In genomic region chr4:70874268-70875156, GRCh38 we compare ENCODE assay signal across 14 cellular contexts. TPM values are rescaled to one million over a fixed set of nuclear protein-coding genes. Genes with fewer than 3 reads are reported as not detected.
A peak's percentile ranks its signal among the peaks of the same experiment; 100 is the strongest.
DNase-seq lines count a peak whose midpoint lies in the region; ATAC-seq, FAIRE-seq and TF ChIP-seq lines count a peak whose summit lies in the region.
"Had no signal": no experiment of that assay in that cellular context is flagged by ENCODE, and none has a peak within 500 bp of the region (broad histone marks: within the 10 kb centered on the region; RNA-seq: fewer than 3 reads in every experiment).

No MANE protein-coding gene starts in this region.

- H3K9me3 ChIP-seq in OCI-LY1 (ENCODE audit: low read length) (no peaks in the 10 kb centered on the region), ascending aorta (no peaks in the 10 kb centered on the region)

- no peak overlapping the region for H3K4me3 Mint-ChIP-seq in activated CD8-positive, alpha-beta memory T cell treated with anti-CD3 and anti-CD28 coated beads, Interleukin-2, amount 10 ng/mL, durations not matched to agents 7 days and 5 days
- H3K4me3 Mint-ChIP-seq: CD4-positive, CD25-positive, alpha-beta regulatory T cell; central memory CD8-positive, alpha-beta T cell; naive thymus-derived CD8-positive, alpha-beta T cell had no signal

- H3K79me2 ChIP-seq in OCI-LY1 (ENCODE audit: insufficient read depth, low read length), result no peaks in the 10 kb centered on the region

- intact Hi-C loops in ascending aorta (cut with DNase I), result no loop called here

- DNase-seq in GM18507 (ENCODE audit: extremely low spot score, insufficient read length, low read depth) (no peak), cerebellum (ENCODE audit: low spot score) (no peak), ascending aorta (ENCODE audit: low spot score in 2 of 2) (no peak)
- DNase-seq in stimulated activated CD4-positive, alpha-beta T cell treated with anti-CD3 and anti-CD28 coated beads, Interleukin-4, amount 100 ng/mL, for 1 hour, result no peak
- no peak for DNase-seq in activated CD8-positive, alpha-beta memory T cell treated with anti-CD3 and anti-CD28 coated beads, Interleukin-2, amount 10 ng/mL, durations not matched to agents 7 days and 5 days
- DNase-seq: CD4-positive, CD25-positive, alpha-beta regulatory T cell; naive thymus-derived CD8-positive, alpha-beta T cell; NCI-H187 had no signal

- H3K27ac ChIP-seq in OCI-LY1 (ENCODE audit: low read depth, low read length, poor library complexity, severe bottlenecking) (peak overlapping the region; percentile 67), ascending aorta (no peak overlapping the region)

- H3F3A ChIP-seq in OCI-LY1 (ENCODE audit: insufficient read depth, low read length), result no peaks in the 10 kb centered on the region

- H3K9me2 ChIP-seq in OCI-LY1 (ENCODE audit: low read depth, low read length), result no peaks in the 10 kb centered on the region

- H3K4me1 Mint-ChIP-seq in activated CD8-positive, alpha-beta memory T cell treated with anti-CD3 and anti-CD28 coated beads, Interleukin-2, amount 10 ng/mL, durations not matched to agents 7 days and 5 days, result no peaks in the 10 kb centered on the region
- H3K4me1 Mint-ChIP-seq: central memory CD8-positive, alpha-beta T cell had no signal

- H3K4me2 ChIP-seq in OCI-LY1 (ENCODE audit: low read length), result peak overlapping the region; percentile 62

- CTCF ChIA-PET in activated CD8-positive, alpha-beta memory T cell treated with anti-CD3 and anti-CD28 coated beads, Interleukin-2, amount 10 ng/mL, durations not matched to agents 7 days and 5 days (lab: Charles Lee), result interaction anchor here (1.0 kb wide), 1 partner anchor 122 kb away, joined by 3 read pairs; no protein-coding TSS in a partner anchor

- H4K20me1 ChIP-seq in OCI-LY1 (ENCODE audit: insufficient read depth, low read length), result no peaks in the 10 kb centered on the region

- FAIRE-seq in GM18507 (lab: Jason Lieb, UNC), result peak; percentile 73
- FAIRE-seq: islet of Langerhans, RCC 7860 had no signal

- peaks cover 30% of the 10 kb centered on the region for H3K4me1 ChIP-seq in OCI-LY1 (ENCODE audit: insufficient read depth, low read length, severe bottlenecking)
- H3K4me1 ChIP-seq in ascending aorta, result no peaks in the 10 kb centered on the region

- peaks cover 2% of the 10 kb centered on the region for H3K27me3 Mint-ChIP-seq in activated CD8-positive, alpha-beta memory T cell treated with anti-CD3 and anti-CD28 coated beads, Interleukin-2, amount 10 ng/mL, durations not matched to agents 7 days and 5 days
- H3K27me3 Mint-ChIP-seq: central memory CD8-positive, alpha-beta T cell had no signal

- H2AFZ ChIP-seq in OCI-LY1 (ENCODE audit: low read length), result peak overlapping the region; percentile 13

- H3K4me3 ChIP-seq in OCI-LY1 (ENCODE audit: low read depth, low read length, poor library complexity, severe bottlenecking), result peak overlapping the region; percentile 47
- H3K4me3 ChIP-seq in ascending aorta, result no peak overlapping the region

- H3K36me3 Mint-ChIP-seq in activated CD8-positive, alpha-beta memory T cell treated with anti-CD3 and anti-CD28 coated beads, Interleukin-2, amount 10 ng/mL, durations not matched to agents 7 days and 5 days, result no peaks in the 10 kb centered on the region
- H3K36me3 Mint-ChIP-seq: CD4-positive, CD25-positive, alpha-beta regulatory T cell had no signal

- no peaks in the 10 kb centered on the region for H3K9me3 Mint-ChIP-seq in activated CD8-positive, alpha-beta memory T cell treated with anti-CD3 and anti-CD28 coated beads, Interleukin-2, amount 10 ng/mL, durations not matched to agents 7 days and 5 days (ENCODE audit: low read depth)
- H3K9me3 Mint-ChIP-seq: central memory CD8-positive, alpha-beta T cell; naive thymus-derived CD8-positive, alpha-beta T cell had no signal

- peak overlapping the region; percentile 25; the same call in 1 of the 2 replicates for H3K9ac ChIP-seq in OCI-LY1 (ENCODE audit: low read length)

- no peaks in the 10 kb centered on the region for H3K27me3 ChIP-seq in OCI-LY1 (ENCODE audit: insufficient read depth, low read length)
- H3K27me3 ChIP-seq in ascending aorta, result no peaks in the 10 kb centered on the region

- ATAC-seq in GM21515 (IDR thresholded peaks at IDR 0.05; ENCODE audit: unreplicated experiment), result peak; percentile 73
- ATAC-seq in HG03095 (IDR thresholded peaks at IDR 0.05; ENCODE audit: unreplicated experiment), result peak; percentile 81
- ATAC-seq in activated CD8-positive, alpha-beta memory T cell treated with anti-CD3 and anti-CD28 coated beads, Interleukin-2, amount 10 ng/mL, durations not matched to agents 7 days and 5 days, result no peak
- ATAC-seq: naive thymus-derived CD8-positive, alpha-beta T cell had no signal

- H3K36me3 ChIP-seq in OCI-LY1 (ENCODE audit: insufficient read depth, low read length) (no peaks in the 10 kb centered on the region), ascending aorta (no peaks in the 10 kb centered on the region)

- TF ChIP-seq CTCF in OCI-LY1 (IDR thresholded peaks at IDR 0.05; ENCODE audit: low read length) (no peak), ascending aorta (IDR thresholded peaks at IDR 0.05) (no peak)

- no peak overlapping the region for H3K27ac Mint-ChIP-seq in activated CD8-positive, alpha-beta memory T cell treated with anti-CD3 and anti-CD28 coated beads, Interleukin-2, amount 10 ng/mL, durations not matched to agents 7 days and 5 days
- H3K27ac Mint-ChIP-seq: CD4-positive, CD25-positive, alpha-beta regulatory T cell; naive thymus-derived CD8-positive, alpha-beta T cell had no signal

RNA-seq across cellular contexts. Expression of gene MOB1B, which starts 27.7 kb away (rescaled TPM):
- total RNA-seq in cerebellum, result 39.1 TPM
- 2.6 TPM for total RNA-seq in ascending aorta
- 10 to 100 TPM; 14.8 to 20.4 TPM for total RNA-seq in activated CD8-positive, alpha-beta memory T cell treated with anti-CD3 and anti-CD28 coated beads, Interleukin-2, amount 10 ng/mL, durations not matched to agents 7 days and 5 days

RNA-seq across cellular contexts. Expression of gene GRSF1, which starts 34.8 kb away (rescaled TPM):
- total RNA-seq in cerebellum, result 35.8 TPM
- 23.3 TPM for total RNA-seq in ascending aorta
- 10 to 100 TPM; 59.3 to 80.7 TPM for total RNA-seq in activated CD8-positive, alpha-beta memory T cell treated with anti-CD3 and anti-CD28 coated beads, Interleukin-2, amount 10 ng/mL, durations not matched to agents 7 days and 5 days
